Comparison of ENCODE assay signal across 25 cellular contexts in genomic region chr15:48571510-48571909, GRCh38.
"Had no signal": no experiment of that assay in that cellular context is flagged by ENCODE, and none has a peak within 500 bp of the region (broad histone marks: within the 10 kb centered on the region; RNA-seq: fewer than 3 reads in every experiment).

No MANE protein-coding gene starts in this region.

- H3K27ac ChIP-seq: neural progenitor cell, ovary, parathyroid adenoma, psoas muscle, right lobe of liver, sigmoid colon, stomach, thoracic aorta, thyroid gland, upper lobe of left lung, vagina had no signal

- H3K4me1 ChIP-seq: psoas muscle, right lobe of liver had no signal

- H3K4me3 ChIP-seq: neural progenitor cell, ovary, psoas muscle, right lobe of liver, sigmoid colon, stomach, thoracic aorta, thyroid gland, tibial nerve, upper lobe of left lung, vagina had no signal

- DNase-seq: natural killer cell; occipital lobe; posterior cingulate gyrus; psoas muscle; right cardiac atrium; right lobe of liver; sigmoid colon; small intestine; stimulated activated CD4-positive, alpha-beta T cell treated with anti-CD3 and anti-CD28 coated beads, Interleukin-15, amount 100 ng/mL, for 24 hours; stimulated activated CD4-positive, alpha-beta T cell treated with anti-CD3 and anti-CD28 coated beads, Interleukin-2, amount 100 ng/mL, for 24 hours; stimulated activated CD4-positive, alpha-beta T cell treated with anti-CD3 and anti-CD28 coated beads, Interleukin-2, amount 100 ng/mL, for 48 hours; stimulated activated CD4-positive, alpha-beta T cell treated with anti-CD3 and anti-CD28 coated beads, Interleukin-4, amount 100 ng/mL, for 24 hours; stimulated activated naive B cell treated with anti-CD40 and anti-IgM and Interleukin-4, amounts not matched to agents 10 μg/mL and 1 μg/mL and 100 μg/mL, for 72 hours; stimulated activated naive CD4-positive, alpha-beta T cell treated with Interleukin-2 at 50 U/mL for 16 hours; stomach; thyroid gland; upper lobe of left lung had no signal

- H3K4me2 ChIP-seq: neural progenitor cell had no signal

- ATAC-seq: natural killer cell; psoas muscle; stimulated activated effector memory CD8-positive, alpha-beta T cell treated with anti-CD3 and anti-CD28 coated beads, Interleukin-12 subunit alpha, Interleukin-12 subunit beta, amount 100 ng/mL, for 72 hours; stimulated activated naive B cell treated with anti-CD40 and anti-IgM and Interleukin-4, amounts not matched to agents 10 μg/mL and 1 μg/mL and 100 μg/mL, for 72 hours had no signal

- FAIRE-seq: urothelium cell line had no signal

- H3K9me3 ChIP-seq: ovary, psoas muscle, right lobe of liver, sigmoid colon, stomach, thoracic aorta, thyroid gland, tibial nerve, upper lobe of left lung, vagina had no signal

- H2AFZ ChIP-seq: neural progenitor cell, parathyroid adenoma had no signal

- H3K9ac ChIP-seq: neural progenitor cell, parathyroid adenoma had no signal

- H3K79me2 ChIP-seq: parathyroid adenoma had no signal

- H3K27me3 ChIP-seq: neural progenitor cell, ovary, right lobe of liver, sigmoid colon, stomach, thyroid gland, tibial nerve, upper lobe of left lung, vagina had no signal

- H3K36me3 ChIP-seq: neural progenitor cell, ovary, right lobe of liver, sigmoid colon, thyroid gland, upper lobe of left lung, vagina had no signal
